20 cellular contexts compared by ENCODE assay signal in genomic region chrX:54386314-54386713, GRCh38. TPM values are rescaled to one million over a fixed set of nuclear protein-coding genes. Genes with fewer than 3 reads are reported as not detected.
DNase-seq lines count a peak whose midpoint lies in the region; ATAC-seq and TF ChIP-seq lines count a peak whose summit lies in the region.
"Had no signal": no experiment of that assay in that cellular context is flagged by ENCODE, and none has a peak within 500 bp of the region (broad histone marks: within the 10 kb centered on the region; RNA-seq: fewer than 3 reads in every experiment).

No MANE protein-coding gene starts in this region.

- no peaks in the 10 kb centered on the region for H3K36me3 ChIP-seq in brain microvascular endothelial cell (replicated peaks)

- no peaks in the 10 kb centered on the region for H3K9me3 Mint-ChIP-seq in natural killer cell treated with Interleukin-12 subunit alpha and Interleukin-12 subunit beta and Interleukin-15 and Interleukin-18, amount 100 ng/mL, for 72 hours
- H3K9me3 Mint-ChIP-seq: CD4-positive, alpha-beta T cell had no signal

- H3K27me3 ChIP-seq in brain microvascular endothelial cell (replicated peaks), result no peaks in the 10 kb centered on the region

- no peak for TF ChIP-seq CTCF in brain microvascular endothelial cell (IDR thresholded peaks at IDR 0.05; ENCODE audit: low read depth, low read length, missing control alignments)
- no peak for TF ChIP-seq CTCF in retinal pigment epithelial cell (conservative IDR thresholded peaks at IDR 0.05; ENCODE audit: low read depth, low read length)

- no peak overlapping the region for H3K27ac Mint-ChIP-seq in natural killer cell treated with Interleukin-12 subunit alpha and Interleukin-12 subunit beta and Interleukin-15 and Interleukin-18, amount 100 ng/mL, for 72 hours
- H3K27ac Mint-ChIP-seq: CD4-positive, alpha-beta T cell had no signal

- H3K4me3 Mint-ChIP-seq in natural killer cell treated with Interleukin-12 subunit alpha and Interleukin-12 subunit beta and Interleukin-15 and Interleukin-18, amount 100 ng/mL, for 72 hours, result no peak overlapping the region
- H3K4me3 Mint-ChIP-seq: CD4-positive, alpha-beta T cell had no signal

- in situ Hi-C loops in brain microvascular endothelial cell (cut with HindIII; ENCODE audit: low pct_ligation_motif_present, low sequenced_read_pairs), result no loop called here

- DNase-seq in HT1080 (ENCODE audit: low read depth) (peak; percentile 0), brain microvascular endothelial cell (peak; percentile 5), glomerular endothelial cell (ENCODE audit: extremely low read depth, low read depth, low spot score) (peak; percentile 14), retinal pigment epithelial cell (ENCODE audit: low read depth) (peak; percentile 9), left colon (no peak)
- no peak for DNase-seq in natural killer cell treated with Interleukin-12 subunit alpha and Interleukin-12 subunit beta and Interleukin-15 and Interleukin-18, amount 100 ng/mL, for 72 hours (ENCODE audit: low spot score)
- DNase-seq in activated CD8-positive, alpha-beta memory T cell treated with anti-CD3 and anti-CD28 coated beads, Interleukin-2, amount 50 U/mL, for 48 hours, result no peak
- DNase-seq: Caco-2; CD4-positive, alpha-beta T cell; GM23248; NCI-H1105; NCI-H1694; NCI-H2081 treated with DMSO at 0.1 percent for 48 hours; NCI-H510A; NCI-H82; OCI-M1; SHP77 had no signal

- H3K27me3 Mint-ChIP-seq in natural killer cell treated with Interleukin-12 subunit alpha and Interleukin-12 subunit beta and Interleukin-15 and Interleukin-18, amount 100 ng/mL, for 72 hours, result no peaks in the 10 kb centered on the region
- H3K27me3 Mint-ChIP-seq: CD4-positive, alpha-beta T cell had no signal

- no peak overlapping the region for H3K27ac ChIP-seq in brain microvascular endothelial cell
- H3K27ac ChIP-seq: GM23248 had no signal

- no peak overlapping the region for H3K4me3 ChIP-seq in brain microvascular endothelial cell (ENCODE audit: low read depth, low read length)
- no peak overlapping the region for H3K4me3 ChIP-seq in retinal pigment epithelial cell (ENCODE audit: low read length)
- H3K4me3 ChIP-seq: GM12878, GM23248 had no signal

- no peaks in the 10 kb centered on the region for H3K36me3 Mint-ChIP-seq in natural killer cell treated with Interleukin-12 subunit alpha and Interleukin-12 subunit beta and Interleukin-15 and Interleukin-18, amount 100 ng/mL, for 72 hours

- no peak for ATAC-seq in left colon
- ATAC-seq in natural killer cell treated with Interleukin-12 subunit alpha and Interleukin-12 subunit beta and Interleukin-15 and Interleukin-18, amount 100 ng/mL, for 72 hours, result no peak
- ATAC-seq: GM12878, HCT116 had no signal

- no peaks in the 10 kb centered on the region for H3K4me1 Mint-ChIP-seq in natural killer cell treated with Interleukin-12 subunit alpha and Interleukin-12 subunit beta and Interleukin-15 and Interleukin-18, amount 100 ng/mL, for 72 hours (ENCODE audit: low read depth in 2 of 2)

- intact Hi-C loops in left colon (cut with DNase I, micrococcal nuclease), result no loop called here

RNA-seq across cellular contexts. Expression of gene WNK3, which starts 28.5 kb away (rescaled TPM):
- under 0.01 and 0.02 TPM in 2 replicates for total RNA-seq in HT1080 (2014; rRNA removed; shearing (Covaris generic))
- 0.01 TPM in 1 of 2 replicates, not detected in the other for polyA plus RNA-seq in HT1080 (2015; cell fraction: cytosol; rRNA removed)
- not detected in 2 replicates for polyA plus RNA-seq in HT1080 (2015; cell fraction: nucleus; rRNA removed)
- total RNA-seq in glomerular endothelial cell (1.1 TPM in 2 replicates), left colon (under 1 TPM; 0.06 to 0.61 TPM)
- under 1 TPM; 0.26 to 0.33 TPM for total RNA-seq in natural killer cell treated with Interleukin-12 subunit alpha and Interleukin-12 subunit beta and Interleukin-15 and Interleukin-18, amount 100 ng/mL, for 72 hours
- total RNA-seq: Caco-2, LHCN-M2 had no signal

RNA-seq across cellular contexts. Expression of gene TSR2, which starts 53.9 kb away (rescaled TPM):
- total RNA-seq in HT1080 (2014; rRNA removed; shearing (Covaris generic)), result 25.6 and 29.3 TPM in 2 replicates
- polyA plus RNA-seq in HT1080 (2015; cell fraction: cytosol; rRNA removed), result 27.0 and 28.3 TPM in 2 replicates
- polyA plus RNA-seq in HT1080 (2015; cell fraction: nucleus; rRNA removed), result 14.9 and 16.7 TPM in 2 replicates
- total RNA-seq in glomerular endothelial cell, result 12.2 and 17.2 TPM in 2 replicates
- 10 to 100 TPM; 32.8 to 33.4 TPM for total RNA-seq in left colon
- 10 to 100 TPM; 43.2 to 52.8 TPM for total RNA-seq in natural killer cell treated with Interleukin-12 subunit alpha and Interleukin-12 subunit beta and Interleukin-15 and Interleukin-18, amount 100 ng/mL, for 72 hours

Comparison
In these comparisons a context has a peak if more than half of its experiments do, and no peak if none do; other contexts are left out.
1. DNase-seq: peak in HT1080 (single experiment), brain microvascular endothelial cell (single experiment), glomerular endothelial cell (single experiment) and retinal pigment epithelial cell (single experiment); none in left colon (0 of 2), natural killer cell treated with Interleukin-12 subunit alpha and Interleukin-12 subunit beta and Interleukin-15 and Interleukin-18, amount 100 ng/mL, for 72 hours (single experiment) and activated CD8-positive, alpha-beta memory T cell treated with anti-CD3 and anti-CD28 coated beads, Interleukin-2, amount 50 U/mL, for 48 hours (single experiment).